Comparison of ENCODE assay signal across 15 cellular contexts in the genomic region with DNA sequence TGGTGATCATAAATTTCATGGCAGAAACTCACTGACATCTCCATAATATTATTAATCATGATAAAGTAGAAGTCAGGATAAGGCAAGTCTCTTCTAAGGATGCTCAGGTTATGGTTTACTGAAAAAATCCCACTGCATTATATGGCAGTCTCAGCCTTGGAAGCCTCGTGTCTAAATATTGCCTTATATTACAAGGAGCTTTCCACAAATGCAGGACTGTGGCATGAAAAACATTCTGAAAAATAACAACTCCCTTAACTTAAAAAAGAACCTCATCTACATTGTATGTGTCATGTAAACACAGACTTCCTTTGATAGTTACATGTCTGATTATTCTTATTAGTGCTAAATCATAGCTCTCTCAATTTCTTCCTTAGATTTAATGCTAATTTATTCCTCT.
DNase-seq lines count a peak whose midpoint lies in the region; ATAC-seq, FAIRE-seq and TF ChIP-seq lines count a peak whose summit lies in the region.
"Had no signal": no experiment of that assay in that cellular context is flagged by ENCODE, and none has a peak within 500 bp of the region (broad histone marks: within the 10 kb centered on the region; RNA-seq: fewer than 3 reads in every experiment).

No MANE protein-coding gene starts in this region.

- H3K9me3 ChIP-seq in IMR-90 (ENCODE audit: control insufficient read depth, insufficient read depth, low read length) (no peaks in the 10 kb centered on the region), endothelial cell of umbilical vein (replicated peaks; ENCODE audit: control insufficient read depth, insufficient read depth, low read length) (no peaks in the 10 kb centered on the region), right atrium auricular region (no peaks in the 10 kb centered on the region), stomach (no peaks in the 10 kb centered on the region), small intestine (ENCODE audit: control insufficient read depth, low read depth) (no peaks in the 10 kb centered on the region)

- H3K4me3 ChIP-seq in ACC112 (ENCODE audit: low read depth, low read length) (no peak overlapping the region), IMR-90 (ENCODE audit: insufficient read depth, low read depth, low read length) (no peak overlapping the region), endothelial cell of umbilical vein (replicated peaks in 1 of 3; ENCODE audit: insufficient read depth in 1 of 3, low read depth in 1 of 3, low read length in 3 of 3) (no peak overlapping the region), right atrium auricular region (no peak overlapping the region), stomach (no peak overlapping the region), small intestine (ENCODE audit: low read depth in 1 of 2, low read length in 2 of 2) (no peak overlapping the region)
- H3K4me3 ChIP-seq: BLaER1 treated with 17β-estradiol and CSF1 and Interleukin-3, amounts not matched to agents 10 nM and 100 nM; GM12878 had no signal

- H3K4me1 ChIP-seq in ACC112 (ENCODE audit: control insufficient read depth, insufficient read depth, low read length, unreplicated experiment) (peaks cover 18% of the 10 kb centered on the region), IMR-90 (ENCODE audit: control insufficient read depth, insufficient read depth, low read length) (peaks cover 9% of the 10 kb centered on the region), endothelial cell of umbilical vein (ENCODE audit: control insufficient read depth, extremely low read depth, insufficient read depth, low read length) (no peaks in the 10 kb centered on the region), right atrium auricular region (no peaks in the 10 kb centered on the region), stomach (peaks cover 0 to 13% (median 1%) of the 10 kb centered on the region in 4 donors), small intestine (ENCODE audit: control insufficient read depth in 2 of 2, insufficient read depth in 1 of 2, low read depth in 1 of 2, low read length in 1 of 2) (peaks cover 0 to 3% of the 10 kb centered on the region in 2 donors)

- no peak overlapping the region for H2AK9ac ChIP-seq in IMR-90 (replicated peaks; ENCODE audit: low read depth, low read length, poor library complexity)

- no peak overlapping the region for H2BK20ac ChIP-seq in IMR-90 (ENCODE audit: low read depth, low read length)

- TF ChIP-seq POLR2A in IMR-90 (IDR thresholded peaks at IDR 0.05; ENCODE audit: low read depth, low read length) (no peak), endothelial cell of umbilical vein (IDR thresholded peaks at IDR 0.05; ENCODE audit: low read depth, low read length) (no peak), stomach (IDR thresholded peaks at IDR 0.05) (no peak)

- H3K9ac ChIP-seq in IMR-90 (ENCODE audit: low read depth, low read length) (no peak overlapping the region), endothelial cell of umbilical vein (replicated peaks; ENCODE audit: extremely low read depth, insufficient read depth, low read length) (no peak overlapping the region)
- H3K9ac ChIP-seq: BLaER1 treated with 17β-estradiol and CSF1 and Interleukin-3, amounts not matched to agents 10 nM and 100 nM had no signal

- no peak overlapping the region for H4K8ac ChIP-seq in IMR-90 (ENCODE audit: low read depth in 2 of 2, low read length in 2 of 2)

- no peak overlapping the region for H3K23ac ChIP-seq in IMR-90 (ENCODE audit: low read depth, low read length)

- TF ChIP-seq RAD21 in IMR-90 (IDR thresholded peaks at IDR 0.05; ENCODE audit: low read length), result no peak

- H4K5ac ChIP-seq in IMR-90 (ENCODE audit: low read depth, low read length), result no peak overlapping the region

- FAIRE-seq in endothelial cell of umbilical vein (lab: Jason Lieb, UNC) (peak; percentile 21), small intestine (lab: Jason Lieb, UNC) (no peak)
- FAIRE-seq: GM12878, GM18507 had no signal

- BruUV-seq in IMR-90 (replicated peaks; lab: Mats Ljungman, UMichigan) (no TSS peak), endothelial cell of umbilical vein (replicated peaks; lab: Mats Ljungman, UMichigan) (no TSS peak)

- H3K9me1 ChIP-seq in IMR-90 (ENCODE audit: insufficient read depth, low read length) (no peaks in the 10 kb centered on the region), endothelial cell of umbilical vein (replicated peaks; ENCODE audit: control insufficient read depth, extremely low read depth, insufficient read depth, low read length) (no peaks in the 10 kb centered on the region)

- no CpG with 5 or more reads among the region's 1 CpG for WGBS in IMR-90 (ENCODE audit: extremely low coverage in 2 of 2, insufficient read length in 1 of 2), 2 experiments
- 44 to 68% (median 57%) methylated on average over 1 of the region's 1 CpG for WGBS in stomach, 5 donors
- 63 to 78% (median 70%) methylated on average over 1 of the region's 1 CpG for WGBS in small intestine, 3 donors

- peak overlapping the region; percentile 51; the same call in 1 of the 2 replicates for H3K4me2 ChIP-seq in IMR-90 (ENCODE audit: low read depth, low read length)
- no peak overlapping the region for H3K4me2 ChIP-seq in endothelial cell of umbilical vein (ENCODE audit: insufficient read depth, low read length)
- H3K4me2 ChIP-seq: BLaER1 treated with 17β-estradiol and CSF1 and Interleukin-3, amounts not matched to agents 10 nM and 100 nM had no signal

- H3K79me2 ChIP-seq in ACC112 (ENCODE audit: control insufficient read depth, insufficient read depth, low read length, unreplicated experiment) (no peaks in the 10 kb centered on the region), endothelial cell of umbilical vein (ENCODE audit: control insufficient read depth, insufficient read depth, low read length) (no peaks in the 10 kb centered on the region)

- TF ChIP-seq CTCF in IMR-90 (conservative IDR thresholded peaks at IDR 0.05; ENCODE audit: low read depth, low read length), result no peak
- TF ChIP-seq CTCF in endothelial cell of umbilical vein (IDR thresholded peaks at IDR 0.05; ENCODE audit: extremely low read depth in 1 of 2, insufficient read depth in 1 of 2, low read depth in 1 of 2, low read length in 2 of 2), result no peak
- no peak for TF ChIP-seq CTCF in mesothelial cell of epicardium (IDR thresholded peaks at IDR 0.05; ENCODE audit: unreplicated experiment)
- no peak for TF ChIP-seq CTCF in right atrium auricular region (IDR thresholded peaks at IDR 0.05)
- TF ChIP-seq CTCF in stomach (IDR thresholded peaks at IDR 0.05), result no peak

- no peaks in the 10 kb centered on the region for H3K27me3 Mint-ChIP-seq in mesothelial cell of epicardium (ENCODE audit: low read depth)
- H3K27me3 Mint-ChIP-seq: CD4-positive, CD25-positive, alpha-beta regulatory T cell had no signal

- dilution Hi-C loops in IMR-90 (cut with HindIII; ENCODE audit: low sequenced_read_pairs, unreplicated experiment) (no loop called here), endothelial cell of umbilical vein (cut with MboI; ENCODE audit: extremely low pct_ligation_motif_present, low sequenced_read_pairs) (no loop called here)

- peak; percentile 77 for ATAC-seq in IMR-90 (ENCODE audit: low read depth)
- no peak for ATAC-seq in GM19452 (IDR thresholded peaks at IDR 0.05; ENCODE audit: unreplicated experiment)
- ATAC-seq: GM12878 had no signal

- no peak overlapping the region for H3K18ac ChIP-seq in IMR-90 (ENCODE audit: low read depth, low read length)

- peak overlapping the region; percentile 70 for H3K27ac Mint-ChIP-seq in mesothelial cell of epicardium
- H3K27ac Mint-ChIP-seq: CD4-positive, CD25-positive, alpha-beta regulatory T cell had no signal

- H2AK5ac ChIP-seq in IMR-90 (ENCODE audit: low read depth, low read length), result no peak overlapping the region

- H2AFZ ChIP-seq in ACC112 (ENCODE audit: low read length, unreplicated experiment) (peak overlapping the region; percentile 26), IMR-90 (replicated peaks; ENCODE audit: low read length, poor library complexity) (no peak overlapping the region), endothelial cell of umbilical vein (ENCODE audit: low read depth, low read length) (no peak overlapping the region)

- H3K9me3 Mint-ChIP-seq in mesothelial cell of epicardium, result no peaks in the 10 kb centered on the region
- H3K9me3 Mint-ChIP-seq: CD4-positive, CD25-positive, alpha-beta regulatory T cell had no signal

- H2BK5ac ChIP-seq in IMR-90 (ENCODE audit: low read depth, low read length, poor library complexity, severe bottlenecking), result peak overlapping the region; percentile 15

- no peak overlapping the region for H4K91ac ChIP-seq in IMR-90 (ENCODE audit: insufficient read depth, low read depth, low read length)

- no peak overlapping the region for H3K4me3 Mint-ChIP-seq in mesothelial cell of epicardium
- H3K4me3 Mint-ChIP-seq: CD4-positive, CD25-positive, alpha-beta regulatory T cell had no signal

- POLR2A ChIA-PET in IMR-90 (lab: Charles Lee; ENCODE audit: unreplicated experiment), result no interaction called here
- POLR2A ChIA-PET in endothelial cell of umbilical vein (lab: Charles Lee), result no interaction called here

- H3K36me3 ChIP-seq in ACC112 (ENCODE audit: insufficient read depth, low read length), result no peaks in the 10 kb centered on the region
- no peaks in the 10 kb centered on the region for H3K36me3 ChIP-seq in IMR-90 (ENCODE audit: control insufficient read depth, insufficient read depth, low read length)
- no peaks in the 10 kb centered on the region for H3K36me3 ChIP-seq in endothelial cell of umbilical vein (ENCODE audit: control insufficient read depth in 2 of 2, extremely low read depth in 1 of 2, insufficient read depth in 2 of 2, low read length in 2 of 2)
- H3K36me3 ChIP-seq in right atrium auricular region, result no peaks in the 10 kb centered on the region
- H3K36me3 ChIP-seq in stomach, result no peaks in the 10 kb centered on the region
- H3K36me3 ChIP-seq in small intestine (ENCODE audit: control insufficient read depth in 2 of 2, insufficient read depth in 2 of 2, low read length in 2 of 2), result no peaks in the 10 kb centered on the region
- H3K36me3 ChIP-seq: BLaER1 treated with 17β-estradiol and CSF1 and Interleukin-3, amounts not matched to agents 10 nM and 100 nM had no signal

- no peaks in the 10 kb centered on the region for H4K20me1 ChIP-seq in IMR-90 (ENCODE audit: insufficient read depth, low read length)
- H4K20me1 ChIP-seq in endothelial cell of umbilical vein (replicated peaks; ENCODE audit: control insufficient read depth, extremely low read depth, insufficient read depth, low read length), result no peaks in the 10 kb centered on the region
- H4K20me1 ChIP-seq: BLaER1 treated with 17β-estradiol and CSF1 and Interleukin-3, amounts not matched to agents 10 nM and 100 nM had no signal

- in situ Hi-C loops in IMR-90 (cut with MboI; ENCODE audit: low sequenced_read_pairs), result no loop called here

- H3K4me1 Mint-ChIP-seq in mesothelial cell of epicardium, result peaks cover 32% of the 10 kb centered on the region

- no peaks in the 10 kb centered on the region for H3K36me3 Mint-ChIP-seq in mesothelial cell of epicardium
- H3K36me3 Mint-ChIP-seq: CD4-positive, CD25-positive, alpha-beta regulatory T cell had no signal

- no peak overlapping the region for H3K4ac ChIP-seq in IMR-90 (ENCODE audit: low read depth, low read length)

- H3K27me3 ChIP-seq in ACC112 (ENCODE audit: insufficient read depth, low read length), result no peaks in the 10 kb centered on the region
- no peaks in the 10 kb centered on the region for H3K27me3 ChIP-seq in IMR-90 (ENCODE audit: control insufficient read depth, insufficient read depth, low read length)
- peaks cover 0 to 2% of the 10 kb centered on the region in 2 experiments for H3K27me3 ChIP-seq in endothelial cell of umbilical vein (ENCODE audit: control insufficient read depth in 2 of 2, insufficient read depth in 2 of 2, low read length in 2 of 2)
- H3K27me3 ChIP-seq in right atrium auricular region, result no peaks in the 10 kb centered on the region
- H3K27me3 ChIP-seq in stomach, result no peaks in the 10 kb centered on the region
- H3K27me3 ChIP-seq in small intestine (ENCODE audit: control insufficient read depth in 2 of 2, insufficient read depth in 2 of 2, low read length in 2 of 2), result peaks cover 0 to 2% of the 10 kb centered on the region in 2 donors
- H3K27me3 ChIP-seq: BLaER1 treated with 17β-estradiol and CSF1 and Interleukin-3, amounts not matched to agents 10 nM and 100 nM had no signal

- no peak overlapping the region for H2BK15ac ChIP-seq in IMR-90 (ENCODE audit: low read depth, low read length)

- CTCF ChIA-PET in IMR-90 (lab: Yijun Ruan, JAX), result no interaction called here
- CTCF ChIA-PET in endothelial cell of umbilical vein (lab: Charles Lee), result interaction anchor here (0.6 to 1.2 kb wide), 2 partner anchors 10 to 12 kb away, joined by 3 to 4 read pairs; no protein-coding TSS in a partner anchor

- no peak overlapping the region for H3K56ac ChIP-seq in IMR-90 (ENCODE audit: extremely low read depth, insufficient read depth, low read length)

- intact Hi-C loops in IMR-90 (cut with micrococcal nuclease), result loop anchor here (1.0 kb wide), 1 partner anchor 42 kb away; no protein-coding TSS in a partner anchor
- intact Hi-C loops in endothelial cell of umbilical vein (cut with micrococcal nuclease), result no loop called here
- intact Hi-C loops in stomach (cut with DNase I; ENCODE audit: low total_unique reads), result no loop called here

- no peaks in the 10 kb centered on the region for H3K79me1 ChIP-seq in IMR-90 (ENCODE audit: low read depth in 1 of 2, low read length in 2 of 2)

- no peak overlapping the region for H3K14ac ChIP-seq in IMR-90 (replicated peaks; ENCODE audit: low read depth, low read length)

- DNase-seq in IMR-90, result peak; percentile 52
- DNase-seq in endothelial cell of umbilical vein (ENCODE audit: low read depth, low spot score), result no peak
- DNase-seq in mesothelial cell of epicardium (ENCODE audit: low spot score in 2 of 2, unreplicated experiment in 2 of 2), result no peak
- no peak for DNase-seq in right atrium auricular region (ENCODE audit: low spot score)
- DNase-seq in stomach, result no peak
- DNase-seq in small intestine, result no peak
- DNase-seq: CD4-positive, CD25-positive, alpha-beta regulatory T cell; DMS53; KBM-7 had no signal

- no peak for TF ChIP-seq EP300 in stomach (IDR thresholded peaks at IDR 0.05)

- no peak overlapping the region for H3K27ac ChIP-seq in ACC112 (ENCODE audit: low read depth, low read length)
- H3K27ac ChIP-seq in IMR-90 (ENCODE audit: insufficient read depth, low read length), result no peak overlapping the region
- H3K27ac ChIP-seq in endothelial cell of umbilical vein (ENCODE audit: insufficient read depth, low read depth, low read length), result no peak overlapping the region
- no peak overlapping the region for H3K27ac ChIP-seq in right atrium auricular region
- no peak overlapping the region for H3K27ac ChIP-seq in stomach
- H3K27ac ChIP-seq in small intestine (ENCODE audit: low read depth in 1 of 2, low read length in 1 of 2), result no peak overlapping the region
- H3K27ac ChIP-seq: 22Rv1; BLaER1 treated with 17β-estradiol and CSF1 and Interleukin-3, amounts not matched to agents 10 nM and 100 nM had no signal

- H2BK120ac ChIP-seq in IMR-90 (ENCODE audit: low read depth, low read length), result no peak overlapping the region
